Comparison of ENCODE assay signal across 1 cellular context in the genomic region with DNA sequence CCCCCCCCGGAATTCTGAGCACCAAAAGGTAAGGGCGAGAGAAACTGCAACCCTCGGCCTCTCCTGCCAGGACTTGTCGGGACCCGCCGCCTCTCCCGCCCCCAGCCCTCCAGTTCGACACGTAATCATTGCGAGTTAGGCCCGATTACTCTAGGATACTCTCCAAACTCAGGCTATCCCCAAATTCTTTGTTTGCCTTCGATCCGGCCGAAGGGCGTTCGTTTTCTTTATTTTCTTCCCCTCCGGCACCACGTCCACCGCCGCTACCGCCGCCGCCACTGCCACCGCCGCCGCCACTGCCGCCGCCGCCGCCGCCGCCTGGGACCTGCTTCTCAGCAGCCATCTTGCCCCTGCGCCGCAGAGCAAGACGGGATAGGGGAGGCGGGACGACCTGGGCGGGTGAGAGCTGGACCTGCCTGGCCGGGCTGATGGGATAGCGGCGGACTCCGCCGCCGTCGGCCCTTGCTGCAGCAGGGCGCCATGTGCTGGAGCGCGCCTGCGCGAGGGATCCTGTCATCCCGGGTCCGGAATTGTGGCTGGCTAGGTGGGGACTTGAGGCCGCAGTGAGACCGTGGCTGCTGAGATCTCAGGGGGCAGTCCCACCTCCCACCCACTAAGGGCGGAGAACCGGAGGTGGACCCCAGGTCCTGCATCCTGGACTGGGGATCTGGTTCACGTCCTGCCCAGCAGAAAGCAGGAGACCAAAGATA.
A peak's percentile ranks its signal among the peaks of the same experiment; 100 is the strongest.
TF ChIP-seq lines count a peak whose summit lies in the region.

Gene SRP68, minus strand, starts transcription at position 369 of the 710 bp plus-strand sequence. Its CDS starts 26 bp downstream, at position 343.

TF ChIP-seq in HepG2, 621 proteins besides CTCF, POLR2A, EP300 and RAD21 (continued from another document and continues in another):
- TF ChIP-seq MLXIP (CRISPR knock-in tag; IDR thresholded peaks at IDR 0.05; ENCODE audit: borderline replicate concordance) (no peak), SYNCRIP (IDR thresholded peaks at IDR 0.05; ENCODE audit: insufficient read depth, low read depth, low read length) (no peak), ZNF367 (CRISPR knock-in tag; IDR thresholded peaks at IDR 0.05; ENCODE audit: borderline replicate concordance) (peak; percentile 84; the same call in 1 of the 2 replicates), RXRA (CRISPR knock-in tag; IDR thresholded peaks at IDR 0.05) (peak; percentile 59), E2F2 (CRISPR knock-in tag; IDR thresholded peaks at IDR 0.05; ENCODE audit: borderline replicate concordance) (no peak), SMAD1 (CRISPR knock-in tag; IDR thresholded peaks at IDR 0.05; ENCODE audit: borderline replicate concordance, low read depth) (peak; percentile 94; the same call in 1 of the 2 replicates), KAT8 (CRISPR knock-in tag; IDR thresholded peaks at IDR 0.05) (peak; percentile 97), ATF5 (CRISPR knock-in tag; IDR thresholded peaks at IDR 0.05; ENCODE audit: low read depth) (no peak), ZNF264 (CRISPR knock-in tag; IDR thresholded peaks at IDR 0.05) (no peak), ZMYM2 (CRISPR knock-in tag; IDR thresholded peaks at IDR 0.05) (no peak), ZNF782 (CRISPR knock-in tag; IDR thresholded peaks at IDR 0.05; ENCODE audit: borderline replicate concordance) (0 out of 2 replicates have a peak, but pooled peaks have one; percentile 2), ZNF549 (CRISPR knock-in tag; IDR thresholded peaks at IDR 0.05) (no peak), KMT2B (CRISPR knock-in tag; IDR thresholded peaks at IDR 0.05) (peak; percentile 91), ZNF746 (CRISPR knock-in tag; IDR thresholded peaks at IDR 0.05) (no peak; the same call in none of the 2 replicates), TARDBP (CRISPR knock-in tag; IDR thresholded peaks at IDR 0.05) (peak; percentile 96), ZNF775 (CRISPR knock-in tag; IDR thresholded peaks at IDR 0.05; ENCODE audit: borderline replicate concordance) (peak; percentile 14; the same call in 1 of the 2 replicates), KDM5B (CRISPR knock-in tag; IDR thresholded peaks at IDR 0.05; ENCODE audit: borderline replicate concordance) (peak; percentile 97; the same call in 1 of the 2 replicates), ZNF121 (CRISPR knock-in tag; IDR thresholded peaks at IDR 0.05) (peak; percentile 34; the same call in 1 of the 2 replicates)
- TF ChIP-seq, protein P1, sequence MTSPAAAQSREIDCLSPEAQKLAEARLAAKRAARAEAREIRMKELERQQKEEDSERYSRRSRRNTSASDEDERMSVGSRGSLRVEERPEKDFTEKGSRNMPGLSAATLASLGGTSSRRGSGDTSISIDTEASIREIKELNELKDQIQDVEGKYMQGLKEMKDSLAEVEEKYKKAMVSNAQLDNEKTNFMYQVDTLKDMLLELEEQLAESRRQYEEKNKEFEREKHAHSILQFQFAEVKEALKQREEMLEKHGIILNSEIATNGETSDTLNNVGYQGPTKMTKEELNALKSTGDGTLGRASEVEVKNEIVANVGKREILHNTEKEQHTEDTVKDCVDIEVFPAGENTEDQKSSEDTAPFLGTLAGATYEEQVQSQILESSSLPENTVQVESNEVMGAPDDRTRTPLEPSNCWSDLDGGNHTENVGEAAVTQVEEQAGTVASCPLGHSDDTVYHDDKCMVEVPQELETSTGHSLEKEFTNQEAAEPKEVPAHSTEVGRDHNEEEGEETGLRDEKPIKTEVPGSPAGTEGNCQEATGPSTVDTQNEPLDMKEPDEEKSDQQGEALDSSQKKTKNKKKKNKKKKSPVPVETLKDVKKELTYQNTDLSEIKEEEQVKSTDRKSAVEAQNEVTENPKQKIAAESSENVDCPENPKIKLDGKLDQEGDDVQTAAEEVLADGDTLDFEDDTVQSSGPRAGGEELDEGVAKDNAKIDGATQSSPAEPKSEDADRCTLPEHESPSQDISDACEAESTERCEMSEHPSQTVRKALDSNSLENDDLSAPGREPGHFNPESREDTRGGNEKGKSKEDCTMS (CRISPR knock-in tag; conservative IDR thresholded peaks at IDR 0.05), result no peak
- TF ChIP-seq, protein P2, sequence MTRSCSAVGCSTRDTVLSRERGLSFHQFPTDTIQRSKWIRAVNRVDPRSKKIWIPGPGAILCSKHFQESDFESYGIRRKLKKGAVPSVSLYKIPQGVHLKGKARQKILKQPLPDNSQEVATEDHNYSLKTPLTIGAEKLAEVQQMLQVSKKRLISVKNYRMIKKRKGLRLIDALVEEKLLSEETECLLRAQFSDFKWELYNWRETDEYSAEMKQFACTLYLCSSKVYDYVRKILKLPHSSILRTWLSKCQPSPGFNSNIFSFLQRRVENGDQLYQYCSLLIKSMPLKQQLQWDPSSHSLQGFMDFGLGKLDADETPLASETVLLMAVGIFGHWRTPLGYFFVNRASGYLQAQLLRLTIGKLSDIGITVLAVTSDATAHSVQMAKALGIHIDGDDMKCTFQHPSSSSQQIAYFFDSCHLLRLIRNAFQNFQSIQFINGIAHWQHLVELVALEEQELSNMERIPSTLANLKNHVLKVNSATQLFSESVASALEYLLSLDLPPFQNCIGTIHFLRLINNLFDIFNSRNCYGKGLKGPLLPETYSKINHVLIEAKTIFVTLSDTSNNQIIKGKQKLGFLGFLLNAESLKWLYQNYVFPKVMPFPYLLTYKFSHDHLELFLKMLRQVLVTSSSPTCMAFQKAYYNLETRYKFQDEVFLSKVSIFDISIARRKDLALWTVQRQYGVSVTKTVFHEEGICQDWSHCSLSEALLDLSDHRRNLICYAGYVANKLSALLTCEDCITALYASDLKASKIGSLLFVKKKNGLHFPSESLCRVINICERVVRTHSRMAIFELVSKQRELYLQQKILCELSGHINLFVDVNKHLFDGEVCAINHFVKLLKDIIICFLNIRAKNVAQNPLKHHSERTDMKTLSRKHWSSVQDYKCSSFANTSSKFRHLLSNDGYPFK (CRISPR knock-in tag; IDR thresholded peaks at IDR 0.05; ENCODE audit: borderline replicate concordance), result peak; percentile 97
- TF ChIP-seq, protein P3, sequence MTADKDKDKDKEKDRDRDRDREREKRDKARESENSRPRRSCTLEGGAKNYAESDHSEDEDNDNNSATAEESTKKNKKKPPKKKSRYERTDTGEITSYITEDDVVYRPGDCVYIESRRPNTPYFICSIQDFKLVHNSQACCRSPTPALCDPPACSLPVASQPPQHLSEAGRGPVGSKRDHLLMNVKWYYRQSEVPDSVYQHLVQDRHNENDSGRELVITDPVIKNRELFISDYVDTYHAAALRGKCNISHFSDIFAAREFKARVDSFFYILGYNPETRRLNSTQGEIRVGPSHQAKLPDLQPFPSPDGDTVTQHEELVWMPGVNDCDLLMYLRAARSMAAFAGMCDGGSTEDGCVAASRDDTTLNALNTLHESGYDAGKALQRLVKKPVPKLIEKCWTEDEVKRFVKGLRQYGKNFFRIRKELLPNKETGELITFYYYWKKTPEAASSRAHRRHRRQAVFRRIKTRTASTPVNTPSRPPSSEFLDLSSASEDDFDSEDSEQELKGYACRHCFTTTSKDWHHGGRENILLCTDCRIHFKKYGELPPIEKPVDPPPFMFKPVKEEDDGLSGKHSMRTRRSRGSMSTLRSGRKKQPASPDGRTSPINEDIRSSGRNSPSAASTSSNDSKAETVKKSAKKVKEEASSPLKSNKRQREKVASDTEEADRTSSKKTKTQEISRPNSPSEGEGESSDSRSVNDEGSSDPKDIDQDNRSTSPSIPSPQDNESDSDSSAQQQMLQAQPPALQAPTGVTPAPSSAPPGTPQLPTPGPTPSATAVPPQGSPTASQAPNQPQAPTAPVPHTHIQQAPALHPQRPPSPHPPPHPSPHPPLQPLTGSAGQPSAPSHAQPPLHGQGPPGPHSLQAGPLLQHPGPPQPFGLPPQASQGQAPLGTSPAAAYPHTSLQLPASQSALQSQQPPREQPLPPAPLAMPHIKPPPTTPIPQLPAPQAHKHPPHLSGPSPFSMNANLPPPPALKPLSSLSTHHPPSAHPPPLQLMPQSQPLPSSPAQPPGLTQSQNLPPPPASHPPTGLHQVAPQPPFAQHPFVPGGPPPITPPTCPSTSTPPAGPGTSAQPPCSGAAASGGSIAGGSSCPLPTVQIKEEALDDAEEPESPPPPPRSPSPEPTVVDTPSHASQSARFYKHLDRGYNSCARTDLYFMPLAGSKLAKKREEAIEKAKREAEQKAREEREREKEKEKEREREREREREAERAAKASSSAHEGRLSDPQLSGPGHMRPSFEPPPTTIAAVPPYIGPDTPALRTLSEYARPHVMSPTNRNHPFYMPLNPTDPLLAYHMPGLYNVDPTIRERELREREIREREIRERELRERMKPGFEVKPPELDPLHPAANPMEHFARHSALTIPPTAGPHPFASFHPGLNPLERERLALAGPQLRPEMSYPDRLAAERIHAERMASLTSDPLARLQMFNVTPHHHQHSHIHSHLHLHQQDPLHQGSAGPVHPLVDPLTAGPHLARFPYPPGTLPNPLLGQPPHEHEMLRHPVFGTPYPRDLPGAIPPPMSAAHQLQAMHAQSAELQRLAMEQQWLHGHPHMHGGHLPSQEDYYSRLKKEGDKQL (CRISPR knock-in tag; IDR thresholded peaks at IDR 0.05; ENCODE audit: low read depth), result 0 out of 2 replicates have a peak, but pooled peaks have one; percentile 47
